ENCODE assay signal across 3 cellular contexts in genomic region chr15:75771054-75771453, GRCh38. TPM values are rescaled to one million over a fixed set of nuclear protein-coding genes. Genes with fewer than 3 reads are reported as not detected.
"Had no signal": no experiment of that assay in that cellular context is flagged by ENCODE, and none has a peak within 500 bp of the region (broad histone marks: within the 10 kb centered on the region; RNA-seq: fewer than 3 reads in every experiment).

No MANE protein-coding gene starts in this region.

RNA-seq across cellular contexts. Expression of gene CSPG4, which starts 58.4 kb away (rescaled TPM):
- total RNA-seq: activated CD4-positive, alpha-beta memory T cell treated with anti-CD3 and anti-CD28 coated beads for 36 hours; activated CD4-positive, alpha-beta T cell treated with anti-CD3 and anti-CD28 coated beads, Interleukin-2, amount 10 ng/mL, durations not matched to agents 7 days and 5 days; activated naive CD8-positive, alpha-beta T cell treated with anti-CD3 and anti-CD28 coated beads for 36 hours had no signal
